In the genomic region with DNA sequence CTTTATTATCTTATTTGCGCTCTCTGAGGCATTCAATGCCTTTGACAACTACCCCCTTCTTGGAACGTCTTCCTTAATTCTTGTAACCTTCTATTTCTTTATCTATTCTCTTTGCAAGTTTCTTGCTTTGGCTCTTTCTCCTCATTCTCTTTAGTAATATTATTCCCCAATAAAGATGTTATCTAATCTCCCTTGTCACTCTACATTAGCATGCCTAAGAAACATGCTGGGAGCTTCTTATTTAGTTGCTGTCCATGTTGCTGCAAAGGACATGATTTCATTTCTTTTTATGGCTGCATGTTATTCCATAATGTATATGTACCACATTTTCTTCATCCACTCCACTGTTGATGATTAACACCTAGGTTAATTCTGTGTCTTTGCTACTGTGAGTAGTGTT, we compare ENCODE assay signal across 1 cellular context.
TF ChIP-seq lines count a peak whose summit lies in the region.

No MANE protein-coding gene starts in this region.

TF ChIP-seq in SK-N-SH treated with all-trans-retinoic acid at 6 μM for 48 hours, 23 proteins besides CTCF, POLR2A, EP300 and RAD21 (continued from another document):
- TF ChIP-seq, protein P1, sequence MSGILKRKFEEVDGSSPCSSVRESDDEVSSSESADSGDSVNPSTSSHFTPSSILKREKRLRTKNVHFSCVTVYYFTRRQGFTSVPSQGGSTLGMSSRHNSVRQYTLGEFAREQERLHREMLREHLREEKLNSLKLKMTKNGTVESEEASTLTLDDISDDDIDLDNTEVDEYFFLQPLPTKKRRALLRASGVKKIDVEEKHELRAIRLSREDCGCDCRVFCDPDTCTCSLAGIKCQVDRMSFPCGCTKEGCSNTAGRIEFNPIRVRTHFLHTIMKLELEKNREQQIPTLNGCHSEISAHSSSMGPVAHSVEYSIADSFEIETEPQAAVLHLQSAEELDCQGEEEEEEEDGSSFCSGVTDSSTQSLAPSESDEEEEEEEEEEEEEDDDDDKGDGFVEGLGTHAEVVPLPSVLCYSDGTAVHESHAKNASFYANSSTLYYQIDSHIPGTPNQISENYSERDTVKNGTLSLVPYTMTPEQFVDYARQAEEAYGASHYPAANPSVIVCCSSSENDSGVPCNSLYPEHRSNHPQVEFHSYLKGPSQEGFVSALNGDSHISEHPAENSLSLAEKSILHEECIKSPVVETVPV (CRISPR knock-in tag; IDR thresholded peaks at IDR 0.05), result no peak
- TF ChIP-seq ZNF565 (CRISPR knock-in tag; conservative IDR thresholded peaks at IDR 0.05; ENCODE audit: low read depth) (no peak), ARNTL (CRISPR knock-in tag; IDR thresholded peaks at IDR 0.05; ENCODE audit: borderline replicate concordance, low read depth) (no peak)
